ENCODE assay signal across 13 cellular contexts in the genomic region with DNA sequence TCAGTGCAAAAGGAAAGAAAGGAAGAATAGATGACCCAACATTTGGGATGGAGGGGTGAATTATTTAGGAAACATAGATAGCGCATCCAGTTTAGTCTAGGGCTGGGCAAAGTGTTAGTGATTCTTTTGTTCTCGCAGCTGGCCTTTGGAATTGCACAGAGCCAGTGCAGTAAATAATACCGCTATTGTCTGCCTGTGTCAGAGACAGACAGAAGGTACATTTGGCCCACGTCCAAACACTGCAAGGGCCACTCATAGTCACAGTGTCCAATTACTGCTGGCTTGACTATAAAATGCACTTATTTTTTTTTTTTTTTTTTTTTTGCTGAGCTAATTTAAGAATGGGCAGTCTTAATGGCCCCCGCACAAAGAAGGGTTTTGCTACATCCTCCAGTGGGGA.
DNase-seq lines count a peak whose midpoint lies in the region; ATAC-seq and TF ChIP-seq lines count a peak whose summit lies in the region.
"Had no signal": no experiment of that assay in that cellular context is flagged by ENCODE, and none has a peak within 500 bp of the region (broad histone marks: within the 10 kb centered on the region; RNA-seq: fewer than 3 reads in every experiment).

No MANE protein-coding gene starts in this region.

- no peaks in the 10 kb centered on the region for H3K27me3 ChIP-seq in endodermal cell (ENCODE audit: control insufficient read depth, insufficient read depth, low read length, poor library complexity, severe bottlenecking)
- H3K27me3 ChIP-seq: cardiac muscle cell had no signal

- H3K4me3 Mint-ChIP-seq in endodermal cell (no peak overlapping the region), nephron progenitor cell (no peak overlapping the region)
- H3K4me3 Mint-ChIP-seq: activated B cell treated with CpG ODN at 0.5 μM for 24 hours; activated T-cell treated with anti-CD3 and anti-CD28 coated beads, Interleukin-2, amount 50 U/mL, for 72 hours; stimulated activated naive CD8-positive, alpha-beta T cell treated with anti-CD3 and anti-CD28 coated beads, Interleukin-15, Interleukin-2, amounts not matched to agents 100 ng/mL and 50 ng/mL, for 24 hours had no signal

- H3K4me1 Mint-ChIP-seq in endodermal cell (peaks cover 12% of the 10 kb centered on the region), nephron progenitor cell (no peaks in the 10 kb centered on the region)
- H3K4me1 Mint-ChIP-seq: activated B cell treated with CpG ODN at 0.5 μM for 24 hours had no signal

- 79 to 89% methylated on average over 2 to 5 of the region's 5 CpGs for WGBS in endodermal cell (ENCODE audit: insufficient coverage in 1 of 2, insufficient read length in 1 of 2), 2 experiments

- peak overlapping the region; percentile 84 for H3K27ac ChIP-seq in endodermal cell (ENCODE audit: low read depth, low read length)
- H3K27ac ChIP-seq in substantia nigra (ENCODE audit: low read depth, low read length, poor library complexity, severe bottlenecking): no peak overlapping the region
- no peak overlapping the region for H3K27ac ChIP-seq in coronary artery
- H3K27ac ChIP-seq: cardiac muscle cell had no signal

- ATAC-seq in GM21529 (IDR thresholded peaks at IDR 0.05; ENCODE audit: unreplicated experiment): no peak
- ATAC-seq: activated T-cell treated with anti-CD3 and anti-CD28 coated beads, Interleukin-2, amount 50 U/mL, for 72 hours had no signal

- H3K27me3 Mint-ChIP-seq in endodermal cell (ENCODE audit: insufficient read depth) (no peaks in the 10 kb centered on the region), nephron progenitor cell (ENCODE audit: low read depth, poor library complexity) (no peaks in the 10 kb centered on the region)
- H3K27me3 Mint-ChIP-seq: activated B cell treated with CpG ODN at 0.5 μM for 24 hours; stimulated activated naive CD8-positive, alpha-beta T cell treated with anti-CD3 and anti-CD28 coated beads, Interleukin-15, Interleukin-2, amounts not matched to agents 100 ng/mL and 50 ng/mL, for 24 hours had no signal

- peak; percentile 97 for DNase-seq in NCI-H128 (lab: John Stamatoyannopoulos, UW; ENCODE audit: unreplicated experiment)
- DNase-seq in NCI-H526 treated with DMSO at 0.1 percent for 48 hours (lab: John Stamatoyannopoulos, UW): peak; percentile 72
- DNase-seq in endodermal cell: no peak
- DNase-seq in substantia nigra (lab: John Stamatoyannopoulos, UW): peak in 46 of 49 donors; percentile 10 to 91 (median 63)
- DNase-seq in nephron progenitor cell: no peak
- DNase-seq in NAMALWA (ENCODE audit: low spot score): no peak
- no peak for DNase-seq in coronary artery (ENCODE audit: low spot score)
- DNase-seq: activated B cell treated with CpG ODN at 0.5 μM for 24 hours; activated T-cell treated with anti-CD3 and anti-CD28 coated beads, Interleukin-2, amount 50 U/mL, for 72 hours; Calu3 had no signal

- H3K36me3 Mint-ChIP-seq in endodermal cell (ENCODE audit: low read depth) (no peaks in the 10 kb centered on the region), nephron progenitor cell (ENCODE audit: low read depth) (no peaks in the 10 kb centered on the region)

- no peak overlapping the region for H3K9ac ChIP-seq in endodermal cell (ENCODE audit: extremely low read depth, low read length, poor library complexity, severe bottlenecking)

- TF ChIP-seq CTCF in endodermal cell (conservative IDR thresholded peaks at IDR 0.05) (no peak), nephron progenitor cell (IDR thresholded peaks at IDR 0.05) (no peak), coronary artery (IDR thresholded peaks at IDR 0.05) (no peak)

- no peak overlapping the region for H3K4me3 ChIP-seq in endodermal cell (ENCODE audit: low read length)
- no peak overlapping the region for H3K4me3 ChIP-seq in coronary artery
- H3K4me3 ChIP-seq: cardiac muscle cell had no signal

- no peaks in the 10 kb centered on the region for H3K9me3 ChIP-seq in endodermal cell (ENCODE audit: control insufficient read depth, low read length)

- H3K4me1 ChIP-seq in endodermal cell (ENCODE audit: control insufficient read depth, insufficient read depth, low read length): no peaks in the 10 kb centered on the region

- no peaks in the 10 kb centered on the region for H3K36me3 ChIP-seq in endodermal cell (ENCODE audit: control insufficient read depth, insufficient read depth, low read length)
- H3K36me3 ChIP-seq: cardiac muscle cell had no signal

- H3K9me3 Mint-ChIP-seq in endodermal cell: no peaks in the 10 kb centered on the region
- H3K9me3 Mint-ChIP-seq in nephron progenitor cell: no peaks in the 10 kb centered on the region
- H3K9me3 Mint-ChIP-seq: activated T-cell treated with anti-CD3 and anti-CD28 coated beads, Interleukin-2, amount 50 U/mL, for 72 hours had no signal

- H3K27ac Mint-ChIP-seq in endodermal cell (no peak overlapping the region), nephron progenitor cell (no peak overlapping the region)
- H3K27ac Mint-ChIP-seq: activated B cell treated with CpG ODN at 0.5 μM for 24 hours; activated T-cell treated with anti-CD3 and anti-CD28 coated beads, Interleukin-2, amount 50 U/mL, for 72 hours; stimulated activated naive CD8-positive, alpha-beta T cell treated with anti-CD3 and anti-CD28 coated beads, Interleukin-15, Interleukin-2, amounts not matched to agents 100 ng/mL and 50 ng/mL, for 24 hours had no signal

Comparison
In these comparisons a context has a peak if more than half of its experiments do, and no peak if none do; other contexts are left out.
1. DNase-seq: peak in NCI-H128 (single experiment), NCI-H526 treated with DMSO at 0.1 percent for 48 hours (single experiment) and substantia nigra (46 of 49); none in endodermal cell (single experiment), nephron progenitor cell (single experiment), NAMALWA (single experiment) and coronary artery (single experiment).